ENCODE assay signal across 1 cellular context in the genomic region with DNA sequence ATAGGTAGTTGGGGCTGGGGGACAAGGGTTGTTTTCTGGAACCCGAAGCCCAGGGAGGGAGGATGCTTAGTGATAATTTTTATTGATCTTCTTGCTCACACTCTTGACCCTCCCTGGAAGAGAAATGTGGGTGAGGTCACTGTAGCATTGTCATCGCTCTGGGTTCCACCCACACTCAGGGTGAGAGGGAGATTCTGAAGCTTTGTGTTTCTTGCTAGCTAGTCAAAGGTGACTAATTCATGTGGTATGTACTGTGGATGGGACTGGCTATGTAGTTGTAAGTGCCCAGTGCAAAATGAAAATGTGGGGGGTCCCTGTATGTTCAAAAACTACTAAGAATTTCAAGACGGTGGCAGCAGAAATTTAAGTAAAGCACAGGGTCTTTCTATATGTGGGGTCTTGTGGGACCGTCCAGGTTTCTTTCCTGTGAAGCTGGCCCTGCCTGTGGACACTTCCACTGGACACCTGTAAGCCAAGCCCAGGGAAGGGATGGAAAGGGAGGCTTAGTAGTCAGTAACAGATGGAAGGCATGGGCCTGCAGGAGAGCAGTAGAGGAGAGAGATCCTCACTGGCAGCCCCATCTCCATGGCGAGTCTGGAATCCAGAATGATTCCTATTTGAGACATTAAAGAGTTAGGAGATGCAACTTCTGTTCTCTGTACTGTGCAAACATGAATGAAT.
A peak's percentile ranks its signal among the peaks of the same experiment; 100 is the strongest.
TF ChIP-seq lines count a peak whose summit lies in the region.

No MANE protein-coding gene starts in this region.

TF ChIP-seq in IMR-90, 13 proteins besides CTCF, POLR2A, EP300 and RAD21:
- peak; percentile 38; the same call in 1 of the 2 replicates for TF ChIP-seq FOS (IDR thresholded peaks at IDR 0.05; ENCODE audit: low read depth, low read length)
- TF ChIP-seq, protein P1, sequence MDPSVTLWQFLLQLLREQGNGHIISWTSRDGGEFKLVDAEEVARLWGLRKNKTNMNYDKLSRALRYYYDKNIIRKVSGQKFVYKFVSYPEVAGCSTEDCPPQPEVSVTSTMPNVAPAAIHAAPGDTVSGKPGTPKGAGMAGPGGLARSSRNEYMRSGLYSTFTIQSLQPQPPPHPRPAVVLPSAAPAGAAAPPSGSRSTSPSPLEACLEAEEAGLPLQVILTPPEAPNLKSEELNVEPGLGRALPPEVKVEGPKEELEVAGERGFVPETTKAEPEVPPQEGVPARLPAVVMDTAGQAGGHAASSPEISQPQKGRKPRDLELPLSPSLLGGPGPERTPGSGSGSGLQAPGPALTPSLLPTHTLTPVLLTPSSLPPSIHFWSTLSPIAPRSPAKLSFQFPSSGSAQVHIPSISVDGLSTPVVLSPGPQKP (IDR thresholded peaks at IDR 0.05; ENCODE audit: borderline replicate concordance, low read depth, low read length) = no peak
- TF ChIP-seq MXI1 (IDR thresholded peaks at IDR 0.05; ENCODE audit: borderline replicate concordance, low read depth, low read length) = no peak
- TF ChIP-seq RCOR1 (IDR thresholded peaks at IDR 0.05; ENCODE audit: insufficient replicate concordance, low read length) = no peak
